In genomic region chr14:50083467-50084337, GRCh38 we compare ENCODE assay signal across 1 cellular context.
TF ChIP-seq lines count a peak whose summit lies in the region.

No MANE protein-coding gene starts in this region.

TF ChIP-seq in GM23338, 12 proteins besides CTCF, POLR2A, EP300 and RAD21 (continued from another document):
- no peak for TF ChIP-seq ETS1 (IDR thresholded peaks at IDR 0.05)
- TF ChIP-seq ZNF114 (CRISPR knock-in tag; IDR thresholded peaks at IDR 0.05) = no peak
- no peak for TF ChIP-seq STAT1 (IDR thresholded peaks at IDR 0.05; ENCODE audit: unreplicated experiment)
- TF ChIP-seq JUNB (IDR thresholded peaks at IDR 0.05; ENCODE audit: unreplicated experiment) = no peak
- TF ChIP-seq, protein P1, sequence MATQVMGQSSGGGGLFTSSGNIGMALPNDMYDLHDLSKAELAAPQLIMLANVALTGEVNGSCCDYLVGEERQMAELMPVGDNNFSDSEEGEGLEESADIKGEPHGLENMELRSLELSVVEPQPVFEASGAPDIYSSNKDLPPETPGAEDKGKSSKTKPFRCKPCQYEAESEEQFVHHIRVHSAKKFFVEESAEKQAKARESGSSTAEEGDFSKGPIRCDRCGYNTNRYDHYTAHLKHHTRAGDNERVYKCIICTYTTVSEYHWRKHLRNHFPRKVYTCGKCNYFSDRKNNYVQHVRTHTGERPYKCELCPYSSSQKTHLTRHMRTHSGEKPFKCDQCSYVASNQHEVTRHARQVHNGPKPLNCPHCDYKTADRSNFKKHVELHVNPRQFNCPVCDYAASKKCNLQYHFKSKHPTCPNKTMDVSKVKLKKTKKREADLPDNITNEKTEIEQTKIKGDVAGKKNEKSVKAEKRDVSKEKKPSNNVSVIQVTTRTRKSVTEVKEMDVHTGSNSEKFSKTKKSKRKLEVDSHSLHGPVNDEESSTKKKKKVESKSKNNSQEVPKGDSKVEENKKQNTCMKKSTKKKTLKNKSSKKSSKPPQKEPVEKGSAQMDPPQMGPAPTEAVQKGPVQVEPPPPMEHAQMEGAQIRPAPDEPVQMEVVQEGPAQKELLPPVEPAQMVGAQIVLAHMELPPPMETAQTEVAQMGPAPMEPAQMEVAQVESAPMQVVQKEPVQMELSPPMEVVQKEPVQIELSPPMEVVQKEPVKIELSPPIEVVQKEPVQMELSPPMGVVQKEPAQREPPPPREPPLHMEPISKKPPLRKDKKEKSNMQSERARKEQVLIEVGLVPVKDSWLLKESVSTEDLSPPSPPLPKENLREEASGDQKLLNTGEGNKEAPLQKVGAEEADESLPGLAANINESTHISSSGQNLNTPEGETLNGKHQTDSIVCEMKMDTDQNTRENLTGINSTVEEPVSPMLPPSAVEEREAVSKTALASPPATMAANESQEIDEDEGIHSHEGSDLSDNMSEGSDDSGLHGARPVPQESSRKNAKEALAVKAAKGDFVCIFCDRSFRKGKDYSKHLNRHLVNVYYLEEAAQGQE (IDR thresholded peaks at IDR 0.05; ENCODE audit: unreplicated experiment) = no peak
- no peak for TF ChIP-seq ZNF331 (CRISPR knock-in tag; IDR thresholded peaks at IDR 0.05; ENCODE audit: low read depth)
